27 cellular contexts compared by ENCODE assay signal in the genomic region with DNA sequence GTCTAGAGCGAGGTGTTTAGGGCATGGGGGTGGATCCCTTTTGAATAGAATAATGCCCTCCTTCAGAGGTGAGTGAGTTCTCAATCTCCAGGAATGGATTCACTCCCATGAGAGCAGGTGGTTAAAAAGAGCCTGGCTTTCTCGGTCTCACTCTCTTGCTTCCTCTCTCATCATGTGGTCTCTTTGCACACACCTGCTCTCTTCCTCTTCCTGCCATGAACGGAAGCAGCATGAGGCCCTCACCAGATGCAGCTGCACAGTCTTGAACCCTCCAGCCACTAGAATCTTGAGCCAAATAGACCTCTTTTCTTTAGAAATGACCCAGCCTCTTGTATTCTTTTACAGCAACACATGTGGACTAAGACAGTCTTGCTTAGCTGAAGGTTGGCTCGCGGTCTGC.
"Had no signal": no experiment of that assay in that cellular context is flagged by ENCODE, and none has a peak within 500 bp of the region (broad histone marks: within the 10 kb centered on the region; RNA-seq: fewer than 3 reads in every experiment).

No MANE protein-coding gene starts in this region.

- H3K36me3 Mint-ChIP-seq: stimulated activated effector memory CD8-positive, alpha-beta T cell treated with anti-CD3 and anti-CD28 coated beads, Interleukin-12 subunit alpha, Interleukin-12 subunit beta, amount 100 ng/mL, for 72 hours; type B pancreatic cell had no signal

- H3K4me2 ChIP-seq: hepatocyte had no signal

- ATAC-seq: esophagus mucosa; gastrocnemius medialis; heart left ventricle; left cardiac atrium; left lung; naive thymus-derived CD4-positive, alpha-beta T cell; psoas muscle; right cardiac atrium; stimulated activated effector memory CD8-positive, alpha-beta T cell treated with anti-CD3 and anti-CD28 coated beads, Interleukin-12 subunit alpha, Interleukin-12 subunit beta, amount 100 ng/mL, for 72 hours had no signal

- H3K79me2 ChIP-seq: hepatocyte had no signal

- DNase-seq: effector CD8-positive, alpha-beta T cell; endodermal cell; foreskin fibroblast; gastrocnemius medialis; heart left ventricle; left cardiac atrium; left lung; mesenchymal stem cell; midbrain; naive thymus-derived CD4-positive, alpha-beta T cell; occipital lobe; ovary; posterior cingulate gyrus; psoas muscle; right cardiac atrium; sigmoid colon; stimulated activated CD4-positive, alpha-beta T cell treated with anti-CD3 and anti-CD28 coated beads, Interleukin-2, amount 100 ng/mL, for 24 hours; stimulated activated CD4-positive, alpha-beta T cell treated with anti-CD3 and anti-CD28 coated beads, Interleukin-4, amount 100 ng/mL, for 24 hours; stimulated activated naive CD4-positive, alpha-beta T cell treated with Interleukin-2 at 50 U/mL for 16 hours; stomach; thyroid gland had no signal

- H3K4me1 ChIP-seq: gastrocnemius medialis, left lung, psoas muscle, stomach had no signal

- H3K27me3 ChIP-seq: hepatocyte, ovary, sigmoid colon, thyroid gland had no signal

- H3K4me3 ChIP-seq: gastrocnemius medialis, heart left ventricle, hepatocyte, left lung, ovary, psoas muscle, sigmoid colon, stomach, thyroid gland had no signal

- H3K27ac ChIP-seq: epithelial cell of prostate, gastrocnemius medialis, hepatocyte, left lung, ovary, psoas muscle, sigmoid colon, stomach, thyroid gland had no signal

- H3K4me1 Mint-ChIP-seq: stimulated activated effector memory CD8-positive, alpha-beta T cell treated with anti-CD3 and anti-CD28 coated beads, Interleukin-12 subunit alpha, Interleukin-12 subunit beta, amount 100 ng/mL, for 72 hours had no signal

- H3K9me3 Mint-ChIP-seq: dendritic cell treated with granulocyte-macrophage colony-stimulating factor and Interleukin-4, amounts not matched to agents 40 ng/mL and 50 ng/mL, for 4 days; endodermal cell had no signal

- H3K9me3 ChIP-seq: gastrocnemius medialis, heart left ventricle, left lung, ovary, psoas muscle, sigmoid colon, thyroid gland had no signal

- H2AFZ ChIP-seq: hepatocyte had no signal

- H3K36me3 ChIP-seq: gastrocnemius medialis, heart left ventricle, left lung, ovary, sigmoid colon, stomach, thyroid gland had no signal

- H3K4me3 Mint-ChIP-seq: dendritic cell treated with granulocyte-macrophage colony-stimulating factor and Interleukin-4, amounts not matched to agents 40 ng/mL and 50 ng/mL, for 4 days; endodermal cell; naive thymus-derived CD4-positive, alpha-beta T cell; stimulated activated effector memory CD8-positive, alpha-beta T cell treated with anti-CD3 and anti-CD28 coated beads, Interleukin-12 subunit alpha, Interleukin-12 subunit beta, amount 100 ng/mL, for 72 hours; type B pancreatic cell had no signal

- H3K27ac Mint-ChIP-seq: dendritic cell treated with granulocyte-macrophage colony-stimulating factor and Interleukin-4, amounts not matched to agents 40 ng/mL and 50 ng/mL, for 4 days; endodermal cell; naive thymus-derived CD4-positive, alpha-beta T cell; stimulated activated effector memory CD8-positive, alpha-beta T cell treated with anti-CD3 and anti-CD28 coated beads, Interleukin-12 subunit alpha, Interleukin-12 subunit beta, amount 100 ng/mL, for 72 hours; type B pancreatic cell had no signal
